In the genomic region with DNA sequence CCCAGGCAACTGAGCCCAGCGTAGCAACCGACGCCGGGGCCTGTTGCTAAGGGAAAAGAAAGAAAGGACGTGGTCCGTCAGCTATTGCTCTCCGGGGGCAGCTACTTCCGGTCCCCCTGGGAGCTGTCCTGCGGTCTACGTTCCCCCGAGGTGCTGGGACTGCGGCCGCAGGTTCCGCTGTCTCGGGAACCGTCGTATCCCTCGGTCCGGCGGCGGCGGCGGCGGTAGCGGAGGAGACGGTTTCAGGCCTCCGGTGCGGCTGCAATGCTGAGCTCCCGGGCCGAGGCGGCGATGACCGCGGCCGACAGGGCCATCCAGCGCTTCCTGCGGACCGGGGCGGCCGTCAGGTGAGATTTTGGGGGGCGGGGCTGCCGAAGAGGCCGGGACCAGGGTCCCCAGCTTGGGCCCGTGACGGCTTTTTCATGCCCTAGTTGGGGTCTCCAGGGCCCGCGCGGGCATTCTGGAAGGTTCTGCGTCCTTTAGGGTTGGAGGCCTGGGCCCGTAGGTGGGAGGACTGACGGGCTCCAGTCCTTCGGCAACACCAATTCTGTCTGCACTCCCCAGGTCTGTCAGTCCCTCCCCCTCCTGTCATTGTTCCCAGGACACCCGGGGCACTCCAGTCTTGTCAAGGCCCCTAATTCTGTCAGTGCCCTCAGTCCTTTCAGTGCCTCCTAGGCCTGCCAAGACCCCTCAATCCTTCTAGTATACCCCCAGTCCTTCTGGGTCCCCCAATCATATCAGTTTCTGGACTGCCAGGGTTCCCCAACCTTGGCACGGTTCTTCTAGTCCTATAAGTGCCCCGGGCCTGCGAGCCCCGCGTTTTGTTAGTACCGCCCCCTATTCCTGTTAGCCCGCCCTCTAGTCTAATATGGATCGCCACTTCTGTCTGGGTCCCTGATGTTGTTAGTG, we compare ENCODE assay signal across 8 cellular contexts. TPM values are rescaled to one million over a fixed set of nuclear protein-coding genes. Genes with fewer than 3 reads are reported as not detected.
A peak's percentile ranks its signal among the peaks of the same experiment; 100 is the strongest.
DNase-seq lines count a peak whose midpoint lies in the region; ATAC-seq and TF ChIP-seq lines count a peak whose summit lies in the region.

A gene with protein sequence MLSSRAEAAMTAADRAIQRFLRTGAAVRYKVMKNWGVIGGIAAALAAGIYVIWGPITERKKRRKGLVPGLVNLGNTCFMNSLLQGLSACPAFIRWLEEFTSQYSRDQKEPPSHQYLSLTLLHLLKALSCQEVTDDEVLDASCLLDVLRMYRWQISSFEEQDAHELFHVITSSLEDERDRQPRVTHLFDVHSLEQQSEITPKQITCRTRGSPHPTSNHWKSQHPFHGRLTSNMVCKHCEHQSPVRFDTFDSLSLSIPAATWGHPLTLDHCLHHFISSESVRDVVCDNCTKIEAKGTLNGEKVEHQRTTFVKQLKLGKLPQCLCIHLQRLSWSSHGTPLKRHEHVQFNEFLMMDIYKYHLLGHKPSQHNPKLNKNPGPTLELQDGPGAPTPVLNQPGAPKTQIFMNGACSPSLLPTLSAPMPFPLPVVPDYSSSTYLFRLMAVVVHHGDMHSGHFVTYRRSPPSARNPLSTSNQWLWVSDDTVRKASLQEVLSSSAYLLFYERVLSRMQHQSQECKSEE (plus strand): TSS at position 162 of the 909 bp plus-strand sequence. CDS start 103 bp downstream, at position 265.

- H3K27ac ChIP-seq in endodermal cell (ENCODE audit: low read depth, low read length) = no peak within 1 kb of the TSS

- DNase-seq in COLO668 (lab: John Stamatoyannopoulos, UW; ENCODE audit: unreplicated experiment) (peak; percentile 91), HPDE6-E6E7 (ENCODE audit: extremely low spot score) (peak; percentile 88), endodermal cell (peak; percentile 96), mesenteric fat pad (ENCODE audit: low spot score) (peak; percentile 94)
- peak; percentile 63 for DNase-seq in NK-92 treated with Interleukin-12 subunit alpha and Interleukin-12 subunit beta, amount 100 ng/mL, for 24 hours (lab: John Stamatoyannopoulos, UW)
- DNase-seq in activated CD8-positive, alpha-beta memory T cell treated with anti-CD3 and anti-CD28 coated beads, Interleukin-2, amount 10 ng/mL, durations not matched to agents 7 days and 5 days = peak; percentile 89
- DNase-seq in stimulated activated CD8-positive, alpha-beta memory T cell treated with anti-CD3 and anti-CD28 coated beads, Interleukin-12 subunit alpha, Interleukin-12 subunit beta, amount 100 ng/mL, for 4 hours (ENCODE audit: low read depth) = peak; percentile 71

- peaks cover 3% of the 10 kb centered on the region for H3K36me3 Mint-ChIP-seq in activated CD8-positive, alpha-beta memory T cell treated with anti-CD3 and anti-CD28 coated beads, Interleukin-2, amount 10 ng/mL, durations not matched to agents 7 days and 5 days
- H3K36me3 Mint-ChIP-seq in endodermal cell (ENCODE audit: low read depth) = no peaks in the 10 kb centered on the region

- peak; percentile 54 for ATAC-seq in GM19467 (IDR thresholded peaks at IDR 0.05; ENCODE audit: unreplicated experiment)
- ATAC-seq in activated CD8-positive, alpha-beta memory T cell treated with anti-CD3 and anti-CD28 coated beads, Interleukin-2, amount 10 ng/mL, durations not matched to agents 7 days and 5 days = peak; percentile 77

- H3K9ac ChIP-seq in endodermal cell (ENCODE audit: extremely low read depth, low read length, poor library complexity, severe bottlenecking) = peak within 1 kb of the TSS; percentile 71

- peak within 1 kb of the TSS; percentile 88 for H3K4me3 Mint-ChIP-seq in activated CD8-positive, alpha-beta memory T cell treated with anti-CD3 and anti-CD28 coated beads, Interleukin-2, amount 10 ng/mL, durations not matched to agents 7 days and 5 days
- H3K4me3 Mint-ChIP-seq in endodermal cell = peak within 1 kb of the TSS; percentile 87

- H3K4me1 ChIP-seq in endodermal cell (ENCODE audit: control insufficient read depth, insufficient read depth, low read length) = no peaks in the 10 kb centered on the region

- peaks cover 4% of the 10 kb centered on the region for H3K36me3 ChIP-seq in endodermal cell (ENCODE audit: control insufficient read depth, insufficient read depth, low read length)

- H3K9me3 ChIP-seq in endodermal cell (ENCODE audit: control insufficient read depth, low read length) = no peaks in the 10 kb centered on the region

- H3K27me3 Mint-ChIP-seq in activated CD8-positive, alpha-beta memory T cell treated with anti-CD3 and anti-CD28 coated beads, Interleukin-2, amount 10 ng/mL, durations not matched to agents 7 days and 5 days = no peaks in the 10 kb centered on the region
- H3K27me3 Mint-ChIP-seq in endodermal cell (ENCODE audit: insufficient read depth) = no peaks in the 10 kb centered on the region

- no peaks in the 10 kb centered on the region for H3K27me3 ChIP-seq in endodermal cell (ENCODE audit: control insufficient read depth, insufficient read depth, low read length, poor library complexity, severe bottlenecking)

- WGBS in endodermal cell (ENCODE audit: insufficient coverage in 1 of 2, insufficient read length in 1 of 2), 2 experiments = 1% methylated on average over 18 to 61 of the region's 61 CpGs

- CTCF ChIA-PET in activated CD8-positive, alpha-beta memory T cell treated with anti-CD3 and anti-CD28 coated beads, Interleukin-2, amount 10 ng/mL, durations not matched to agents 7 days and 5 days (lab: Charles Lee) = interaction anchor here (0.7 to 1.9 kb wide), 8 partner anchors 23 to 477 kb away, joined by 3 to 8 read pairs (median 4); a partner anchor contains a TSS

- H3K27ac Mint-ChIP-seq in activated CD8-positive, alpha-beta memory T cell treated with anti-CD3 and anti-CD28 coated beads, Interleukin-2, amount 10 ng/mL, durations not matched to agents 7 days and 5 days = peak within 1 kb of the TSS; percentile 96
- H3K27ac Mint-ChIP-seq in endodermal cell = peak within 1 kb of the TSS; percentile 89

- H3K4me3 ChIP-seq in endodermal cell (ENCODE audit: low read length) = peak within 1 kb of the TSS; percentile 92

- TF ChIP-seq CTCF in endodermal cell (conservative IDR thresholded peaks at IDR 0.05) = no peak

- H3K9me3 Mint-ChIP-seq in activated CD8-positive, alpha-beta memory T cell treated with anti-CD3 and anti-CD28 coated beads, Interleukin-2, amount 10 ng/mL, durations not matched to agents 7 days and 5 days (ENCODE audit: low read depth) = no peaks in the 10 kb centered on the region
- H3K9me3 Mint-ChIP-seq in endodermal cell = no peaks in the 10 kb centered on the region

- H3K4me1 Mint-ChIP-seq in activated CD8-positive, alpha-beta memory T cell treated with anti-CD3 and anti-CD28 coated beads, Interleukin-2, amount 10 ng/mL, durations not matched to agents 7 days and 5 days = peaks cover 19% of the 10 kb centered on the region
- peaks cover 14% of the 10 kb centered on the region for H3K4me1 Mint-ChIP-seq in endodermal cell

RNA-seq across cellular contexts. Expression of the gene that starts here (rescaled TPM):
- total RNA-seq in activated CD8-positive, alpha-beta memory T cell treated with anti-CD3 and anti-CD28 coated beads, Interleukin-2, amount 10 ng/mL, durations not matched to agents 7 days and 5 days = 1 to 10 TPM; 5.9 to 8.7 TPM
- total RNA-seq in endodermal cell (10 to 100 TPM in 1 of 2 donors, 1 to 10 TPM in 1; 6.3 to 10.8 TPM), mesenteric fat pad (15.1 TPM)
- 16.8 TPM for polyA plus RNA-seq in endodermal cell (2013, experiment 1 of 2)
- 17.4 TPM for polyA plus RNA-seq in endodermal cell (2013, experiment 2 of 2)
